24 cellular contexts compared by ENCODE assay signal in genomic region chr9:108766786-108767185, GRCh38.
A peak's percentile ranks its signal among the peaks of the same experiment; 100 is the strongest.
DNase-seq lines count a peak whose midpoint lies in the region; ATAC-seq lines count a peak whose summit lies in the region.
"Had no signal": no experiment of that assay in that cellular context is flagged by ENCODE, and none has a peak within 500 bp of the region (broad histone marks: within the 10 kb centered on the region; RNA-seq: fewer than 3 reads in every experiment).

No MANE protein-coding gene starts in this region.

- ATAC-seq in HG02763 (IDR thresholded peaks at IDR 0.05; ENCODE audit: unreplicated experiment) = no peak
- ATAC-seq in HG03565 (IDR thresholded peaks at IDR 0.05; ENCODE audit: unreplicated experiment) = no peak
- ATAC-seq: CD8-positive, alpha-beta T cell; foreskin keratinocyte; heart left ventricle; SK-N-SH treated with all-trans-retinoic acid at 6 μM for 48 hours; stimulated activated naive CD8-positive, alpha-beta T cell treated with anti-CD3 and anti-CD28 coated beads, Interleukin-15, Interleukin-2, amounts not matched to agents 100 U/mL and 50 U/mL, for 24 hours had no signal

- DNase-seq in NCI-H1436 (lab: John Stamatoyannopoulos, UW) (peak; percentile 11), NCI-H1436 treated with DMSO at 0.1 percent for 48 hours (lab: John Stamatoyannopoulos, UW) (no peak), DMS53 treated with DMSO at 0.1 percent for 48 hours (lab: John Stamatoyannopoulos, UW; ENCODE audit: unreplicated experiment) (peak; percentile 49), NCI-H345 treated with DMSO at 0.1 percent for 48 hours (lab: John Stamatoyannopoulos, UW; ENCODE audit: unreplicated experiment) (peak; percentile 45), islet precursor cell (peak; percentile 62), ecto neural progenitor cell (ENCODE audit: low spot score) (no peak)
- DNase-seq: activated CD4-positive, alpha-beta T cell treated with anti-CD3 and anti-CD28 coated beads for 4 hours; activated CD8-positive, alpha-beta memory T cell treated with anti-CD3 and anti-CD28 coated beads for 24 hours; activated effector memory CD4-positive, alpha-beta T cell treated with anti-CD3 and anti-CD28 coated beads, Interleukin-2, amount 50 U/mL, for 16 hours; activated naive CD8-positive, alpha-beta T cell treated with anti-CD3 and anti-CD28 coated beads, Interleukin-2, amount 10 ng/mL, durations not matched to agents 7 days and 5 days; activated T-cell treated with anti-CD3 and anti-CD28 coated beads, Interleukin-2, amount 50 U/mL, for 1 hour; CD8-positive, alpha-beta T cell; cortex of kidney; foreskin keratinocyte; HCEC 1CT; heart left ventricle; kidney glomerular epithelial cell; NCI-H226; ovary; stimulated activated naive CD8-positive, alpha-beta T cell treated with anti-CD3 and anti-CD28 coated beads, Interleukin-15, Interleukin-2, amounts not matched to agents 100 U/mL and 50 U/mL, for 24 hours; testis had no signal

Comparison
In these comparisons a context has a peak if more than half of its experiments do, and no peak if none do; other contexts are left out.
1. DNase-seq: peak in NCI-H1436 (single experiment), DMS53 treated with DMSO at 0.1 percent for 48 hours (single experiment), NCI-H345 treated with DMSO at 0.1 percent for 48 hours (single experiment) and islet precursor cell (single experiment); none in NCI-H1436 treated with DMSO at 0.1 percent for 48 hours (single experiment) and ecto neural progenitor cell (single experiment).